ENCODE assay signal across 10 cellular contexts in genomic region chr7:66877577-66878300, GRCh38. TPM values are rescaled to one million over a fixed set of nuclear protein-coding genes. Genes with fewer than 3 reads are reported as not detected.
DNase-seq lines count a peak whose midpoint lies in the region; ATAC-seq and TF ChIP-seq lines count a peak whose summit lies in the region.
"Had no signal": no experiment of that assay in that cellular context is flagged by ENCODE, and none has a peak within 500 bp of the region (broad histone marks: within the 10 kb centered on the region; RNA-seq: fewer than 3 reads in every experiment).

No MANE protein-coding gene starts in this region.

- ATAC-seq in GM19455 (IDR thresholded peaks at IDR 0.05; ENCODE audit: unreplicated experiment) (peak; percentile 85), HG03196 (IDR thresholded peaks at IDR 0.05; ENCODE audit: unreplicated experiment) (peak; percentile 62), activated B cell treated with CpG ODN at 0.5 μM for 24 hours (ENCODE audit: low read depth) (peak; percentile 50)

- peaks cover 11% of the 10 kb centered on the region for H3K36me3 Mint-ChIP-seq in activated B cell treated with CpG ODN at 0.5 μM for 24 hours (ENCODE audit: low read depth)

- POLR2A ChIA-PET in GM10248 (lab: Yijun Ruan, JAX): no interaction called here
- POLR2A ChIA-PET in activated B cell treated with CpG ODN at 0.5 μM for 24 hours (lab: Charles Lee): interaction anchor here (0.6 to 1.2 kb wide), 2 partner anchors 33 to 97 kb away, joined by 3 to 4 read pairs; no protein-coding TSS in a partner anchor

- no peaks in the 10 kb centered on the region for H3K9me3 Mint-ChIP-seq in activated B cell treated with CpG ODN at 0.5 μM for 24 hours

- H3K4me1 Mint-ChIP-seq in activated B cell treated with CpG ODN at 0.5 μM for 24 hours: peaks cover 5% of the 10 kb centered on the region

- peak overlapping the region; percentile 41 for H3K27ac Mint-ChIP-seq in activated B cell treated with CpG ODN at 0.5 μM for 24 hours

- CTCF ChIA-PET in GM10248 (lab: Yijun Ruan, JAX): interaction anchor here (1.0 to 1.4 kb wide), 4 partner anchors 12 to 80 kb away, joined by 3 to 5 read pairs (median 4); no protein-coding TSS in a partner anchor
- CTCF ChIA-PET in activated B cell treated with CpG ODN at 0.5 μM for 24 hours (lab: Charles Lee): no interaction called here

- no peak for TF ChIP-seq CTCF in GM10248 (IDR thresholded peaks at IDR 0.05; ENCODE audit: control extremely low read depth, extremely low read depth, low read depth, missing control alignments)
- TF ChIP-seq CTCF in activated B cell treated with CpG ODN at 0.5 μM for 24 hours (IDR thresholded peaks at IDR 0.05): no peak

- H3K27me3 Mint-ChIP-seq in activated B cell treated with CpG ODN at 0.5 μM for 24 hours: no peaks in the 10 kb centered on the region

- intact Hi-C loops in activated B cell treated with CpG ODN at 0.5 μM for 24 hours (cut with micrococcal nuclease): no loop called here

- peak; percentile 59 for DNase-seq in GM10248 (ENCODE audit: extremely low spot score)
- no peak for DNase-seq in activated B cell treated with CpG ODN at 0.5 μM for 24 hours
- no peak for DNase-seq in SHP77 (lab: John Stamatoyannopoulos, UW)
- DNase-seq in NCI-H510A treated with DMSO at 0.1 percent for 48 hours (lab: John Stamatoyannopoulos, UW): no peak
- DNase-seq in DMS153 (lab: John Stamatoyannopoulos, UW): no peak
- no peak for DNase-seq in GF-D8 (lab: John Stamatoyannopoulos, UW)
- DNase-seq: activated naive CD4-positive, alpha-beta T cell treated with Interleukin-2 at 50 U/mL for 16 hours; NCI-H446 treated with DMSO at 0.1 percent for 48 hours had no signal

- H3K4me3 Mint-ChIP-seq in activated B cell treated with CpG ODN at 0.5 μM for 24 hours: no peak overlapping the region

RNA-seq across cellular contexts. Expression of gene TMEM248, which starts 43.3 kb away (rescaled TPM):
- total RNA-seq in activated B cell treated with CpG ODN at 0.5 μM for 24 hours: 89.2 and 95.0 TPM in 2 replicates
